ENCODE assay signal across 20 cellular contexts in genomic region chr16:54136276-54136625, GRCh38.
DNase-seq lines count a peak whose midpoint lies in the region; ATAC-seq, FAIRE-seq and TF ChIP-seq lines count a peak whose summit lies in the region.
"Had no signal": no experiment of that assay in that cellular context is flagged by ENCODE, and none has a peak within 500 bp of the region (broad histone marks: within the 10 kb centered on the region; RNA-seq: fewer than 3 reads in every experiment).

No MANE protein-coding gene starts in this region.

- TF ChIP-seq POLR2A in A549 (IDR thresholded peaks at IDR 0.05; ENCODE audit: low read length) = no peak
- TF ChIP-seq POLR2A in GM12892 (IDR thresholded peaks at IDR 0.05; ENCODE audit: low read depth, low read length) = no peak

- H3K27me3 ChIP-seq in WERI-Rb-1 (ENCODE audit: insufficient read depth, low read depth, severe bottlenecking) = no peaks in the 10 kb centered on the region
- H3K27me3 ChIP-seq: heart left ventricle, SJSA1, tibial nerve had no signal

- H3K9me3 ChIP-seq in A549 (0 out of 3 replicates have a peak, but pooled peaks cover 6% of the 10 kb centered on the region), WERI-Rb-1 (ENCODE audit: severe bottlenecking) (no peaks in the 10 kb centered on the region)
- H3K9me3 ChIP-seq: SJSA1 had no signal

- 43% methylated on average over 2 of the region's 2 CpGs for WGBS in A549 (ENCODE audit: missing lambda C conversion rate)

- FAIRE-seq in A549 (lab: Jason Lieb, UNC) = no peak
- peak; percentile 52 for FAIRE-seq in HTR-8/SVneo (lab: Jason Lieb, UNC)
- FAIRE-seq in GM12892 (lab: Jason Lieb, UNC) = no peak
- FAIRE-seq: GM12891, islet of Langerhans had no signal

- H3K4me3 ChIP-seq in A549 = no peak overlapping the region
- no peak overlapping the region for H3K4me3 ChIP-seq in WERI-Rb-1 (ENCODE audit: low read depth, low read length)
- H3K4me3 ChIP-seq: heart left ventricle, SJSA1, skin epidermis, tibial nerve had no signal

- no peak overlapping the region for H3K4me2 ChIP-seq in A549

- peak; percentile 44 to 50; a peak in 3 of 6 replicates for ATAC-seq in A549
- ATAC-seq in HG03521 (IDR thresholded peaks at IDR 0.05; ENCODE audit: unreplicated experiment) = no peak
- no peak for ATAC-seq in GM18861 (IDR thresholded peaks at IDR 0.05; ENCODE audit: unreplicated experiment)
- ATAC-seq: activated naive CD8-positive, alpha-beta T cell treated with anti-CD3 and anti-CD28 coated beads, Interleukin-2, amount 50 U/mL, for 24 hours; heart left ventricle had no signal

- no peak for TF ChIP-seq RAD21 in A549 (conservative IDR thresholded peaks at IDR 0.05 in 1 of 2, IDR thresholded peaks at IDR 0.05 in 1 of 2)

- H3K36me3 ChIP-seq in WERI-Rb-1 = no peaks in the 10 kb centered on the region
- H3K36me3 ChIP-seq: heart left ventricle, SJSA1, tibial nerve had no signal

- no peak for DNase-seq in A549 (ENCODE audit: low read depth in 1 of 2, low spot score in 1 of 2)
- peak; percentile 17 for DNase-seq in HTR-8/SVneo (ENCODE audit: insufficient read length, low spot score)
- DNase-seq in WERI-Rb-1 = peak; percentile 75
- DNase-seq in glomerular visceral epithelial cell (ENCODE audit: extremely low spot score) = peak; percentile 1
- no peak for DNase-seq in activated effector memory CD4-positive, alpha-beta T cell treated with anti-CD3 and anti-CD28 coated beads, Interleukin-2, amount 50 U/mL, for 16 hours
- DNase-seq in GM12892 (ENCODE audit: insufficient read length) = no peak
- DNase-seq: activated CD4-positive, alpha-beta T cell treated with anti-CD3 and anti-CD28 coated beads, Interleukin-2, amount 50 U/mL, for 48 hours; activated naive CD8-positive, alpha-beta T cell treated with anti-CD3 and anti-CD28 coated beads, Interleukin-2, amount 50 U/mL, for 24 hours; CD8-positive, alpha-beta memory T cell; cerebellar nuclear complex; heart left ventricle; NCI-H146; NCI-H2227 treated with DMSO at 0.1 percent for 48 hours had no signal

- POLR2A ChIA-PET in A549 (lab: Yijun Ruan, JAX) = no interaction called here

- no peaks in the 10 kb centered on the region for H3K4me1 ChIP-seq in A549
- H3K4me1 ChIP-seq: heart left ventricle, SJSA1, tibial nerve had no signal

- no peak for TF ChIP-seq EP300 in A549 (IDR thresholded peaks at IDR 0.05)

- TF ChIP-seq CTCF in A549 (IDR thresholded peaks at IDR 0.05) (no peak), WERI-Rb-1 (IDR thresholded peaks at IDR 0.05; ENCODE audit: low read depth, low read length) (no peak)

- CTCF ChIA-PET in A549 (lab: Yijun Ruan, JAX) = no interaction called here

- H3K27ac ChIP-seq in A549 (peak overlapping the region in 1 of 2 experiments; percentile 36; a peak in 2 of 6 replicates), WERI-Rb-1 (no peak overlapping the region)
- H3K27ac ChIP-seq: heart left ventricle, SJSA1, skin epidermis, tibial nerve had no signal

TF ChIP-seq in A549, 52 proteins besides CTCF, POLR2A, EP300 and RAD21:
- TF ChIP-seq NR3C1 (IDR thresholded peaks at IDR 0.05) = no peak
- TF ChIP-seq MAX (IDR thresholded peaks at IDR 0.05) = no peak
- no peak for TF ChIP-seq SREBF2 (IDR thresholded peaks at IDR 0.05)
- TF ChIP-seq HOXB5 (CRISPR knock-in tag; IDR thresholded peaks at IDR 0.05) = no peak
- TF ChIP-seq MAZ (IDR thresholded peaks at IDR 0.05; ENCODE audit: borderline replicate concordance, low read depth, low read length) = no peak
- TF ChIP-seq ZC3H11A (IDR thresholded peaks at IDR 0.05) = no peak
- TF ChIP-seq HEYL (CRISPR knock-in tag; IDR thresholded peaks at IDR 0.05) = no peak
- no peak for TF ChIP-seq ZSCAN20 (CRISPR knock-in tag; IDR thresholded peaks at IDR 0.05)
- no peak for TF ChIP-seq ATOH8 (CRISPR knock-in tag; IDR thresholded peaks at IDR 0.05; ENCODE audit: low read depth)
- no peak for TF ChIP-seq FOSL2 (IDR thresholded peaks at IDR 0.05)
- TF ChIP-seq FOSL2 (CRISPR knock-in tag; IDR thresholded peaks at IDR 0.05) = no peak
- no peak for TF ChIP-seq HOXA7 (CRISPR knock-in tag; IDR thresholded peaks at IDR 0.05)
- TF ChIP-seq NFE2L2 (conservative IDR thresholded peaks at IDR 0.05; ENCODE audit: low read length) = no peak
- TF ChIP-seq ZNF302 (CRISPR knock-in tag; IDR thresholded peaks at IDR 0.05) = no peak
- no peak for TF ChIP-seq BCL3 (IDR thresholded peaks at IDR 0.05)
- no peak for TF ChIP-seq SMC3 (IDR thresholded peaks at IDR 0.05)
- no peak for TF ChIP-seq FOXS1 (CRISPR knock-in tag; IDR thresholded peaks at IDR 0.05)

Comparison
In these comparisons a context has a peak if more than half of its experiments do, and no peak if none do; other contexts are left out.
1. ATAC-seq: peak in A549 (2 of 2); none in HG03521 (single experiment) and GM18861 (single experiment).
2. DNase-seq: peak in HTR-8/SVneo (single experiment), WERI-Rb-1 (single experiment) and glomerular visceral epithelial cell (single experiment); none in A549 (0 of 2), activated effector memory CD4-positive, alpha-beta T cell treated with anti-CD3 and anti-CD28 coated beads, Interleukin-2, amount 50 U/mL, for 16 hours (single experiment) and GM12892 (single experiment).